In the genomic region with DNA sequence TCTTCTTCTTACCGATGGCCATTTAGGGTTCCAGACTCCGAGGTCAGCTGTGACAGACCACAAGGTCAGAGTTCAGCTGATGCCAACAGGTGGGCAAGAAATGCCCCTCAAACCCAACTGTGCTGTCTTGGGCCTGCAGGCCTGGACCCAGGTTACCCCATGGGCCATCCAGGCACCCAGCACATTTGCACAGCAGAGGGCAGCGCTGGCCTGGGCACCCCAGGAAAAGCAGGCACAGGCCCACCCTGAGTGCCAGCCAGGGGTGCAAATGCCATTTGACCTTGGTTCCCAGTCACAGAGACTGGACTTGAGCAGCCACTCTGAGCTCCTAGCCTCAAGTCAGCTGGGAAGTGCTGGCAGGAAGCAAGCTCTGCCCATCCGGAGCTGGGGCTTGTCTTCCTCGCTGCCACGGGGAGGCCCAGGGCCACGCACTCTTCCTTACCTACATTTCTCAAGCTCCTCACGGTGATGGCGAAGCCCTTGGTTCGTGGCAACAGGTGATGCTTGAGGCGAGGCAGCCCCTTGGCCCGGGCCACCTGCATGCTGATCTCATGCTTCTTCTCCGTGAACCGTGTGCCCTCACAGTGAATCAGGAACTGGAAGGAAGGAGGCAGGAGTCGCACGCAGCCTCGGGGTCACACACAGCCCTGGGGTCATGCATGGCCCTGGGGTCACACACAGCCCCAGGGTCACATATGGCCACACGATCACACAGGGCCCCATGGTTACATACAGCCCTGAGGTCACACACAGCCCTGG, we compare ENCODE assay signal across 10 cellular contexts.
DNase-seq lines count a peak whose midpoint lies in the region; ATAC-seq, FAIRE-seq and TF ChIP-seq lines count a peak whose summit lies in the region.
"Had no signal": no experiment of that assay in that cellular context is flagged by ENCODE, and none has a peak within 500 bp of the region (broad histone marks: within the 10 kb centered on the region; RNA-seq: fewer than 3 reads in every experiment).

No MANE protein-coding gene starts in this region.

- dilution Hi-C loops in keratinocyte (cut with MboI; ENCODE audit: extremely low pct_ligation_motif_present, low sequenced_read_pairs), result no loop called here

- ATAC-seq in activated naive CD8-positive, alpha-beta T cell treated with anti-CD3 and anti-CD28 coated beads, Interleukin-2, amount 50 U/mL, for 24 hours, result peak; percentile 47

- no peaks in the 10 kb centered on the region for H3K79me2 ChIP-seq in keratinocyte (ENCODE audit: control insufficient read depth, insufficient read depth, low read length)

- H3K4me1 Mint-ChIP-seq in activated naive CD8-positive, alpha-beta T cell treated with anti-CD3 and anti-CD28 coated beads, Interleukin-2, amount 50 U/mL, for 24 hours, result no peaks in the 10 kb centered on the region
- H3K4me1 Mint-ChIP-seq: T-cell had no signal

- no peak overlapping the region for H3K4me2 ChIP-seq in keratinocyte (ENCODE audit: control insufficient read depth, extremely low read depth, insufficient read depth, low read depth, low read length)

- H3K27ac ChIP-seq in AG04450 (ENCODE audit: low read depth, low read length) (no peak overlapping the region), keratinocyte (ENCODE audit: control insufficient read depth, insufficient read depth, low read length) (no peak overlapping the region), coronary artery (no peak overlapping the region)

- H3K27me3 ChIP-seq in AG04450 (ENCODE audit: control insufficient read depth, insufficient read depth, low read length) (no peaks in the 10 kb centered on the region), keratinocyte (ENCODE audit: control insufficient read depth, extremely low read depth, insufficient read depth, low read length) (no peaks in the 10 kb centered on the region)

- POLR2A ChIA-PET in AG04450 (lab: Yijun Ruan, JAX), result no interaction called here

- H4K20me1 ChIP-seq in keratinocyte (ENCODE audit: control insufficient read depth, extremely low read depth, insufficient read depth, low read length), result no peaks in the 10 kb centered on the region

- peaks cover 0 to 3% of the 10 kb centered on the region in 2 experiments for H3K36me3 ChIP-seq in keratinocyte (ENCODE audit: control insufficient read depth in 2 of 2, extremely low read depth in 1 of 2, insufficient read depth in 2 of 2, low read length in 2 of 2)

- no peak overlapping the region for H2AFZ ChIP-seq in keratinocyte (ENCODE audit: control insufficient read depth, low read length)

- no peak for FAIRE-seq in keratinocyte (lab: Jason Lieb, UNC)

- H3K9me3 ChIP-seq in AG04450 (ENCODE audit: control insufficient read depth, insufficient read depth, low read length) (peaks cover 3% of the 10 kb centered on the region; the same call in 1 of the 2 replicates), keratinocyte (ENCODE audit: control insufficient read depth, low read depth, low read length) (no peaks in the 10 kb centered on the region)

- peaks cover 4% of the 10 kb centered on the region for H3K9me3 Mint-ChIP-seq in activated naive CD8-positive, alpha-beta T cell treated with anti-CD3 and anti-CD28 coated beads, Interleukin-2, amount 50 U/mL, for 24 hours

- H3K4me1 ChIP-seq in keratinocyte (ENCODE audit: control insufficient read depth, extremely low read depth, insufficient read depth, low read length), result no peaks in the 10 kb centered on the region

- CTCF ChIA-PET in AG04450 (lab: Charles Lee), result interaction anchor here (0.7 to 6.8 kb wide), 11 partner anchors 12 to 223 kb away, joined by 3 to 92 read pairs (median 3); a partner anchor contains a TSS

- no peaks in the 10 kb centered on the region for H3K27me3 Mint-ChIP-seq in activated naive CD8-positive, alpha-beta T cell treated with anti-CD3 and anti-CD28 coated beads, Interleukin-2, amount 50 U/mL, for 24 hours
- H3K27me3 Mint-ChIP-seq: T-cell had no signal

- no peak overlapping the region for H3K4me3 ChIP-seq in AG04450 (ENCODE audit: low read depth, low read length)
- no peak overlapping the region for H3K4me3 ChIP-seq in keratinocyte (ENCODE audit: control insufficient read depth in 2 of 3, extremely low read depth in 1 of 3, insufficient read depth in 2 of 3, low read depth in 1 of 3, low read length in 3 of 3)
- H3K4me3 ChIP-seq in coronary artery, result no peak overlapping the region

- peaks cover 2% of the 10 kb centered on the region for H3K36me3 Mint-ChIP-seq in activated naive CD8-positive, alpha-beta T cell treated with anti-CD3 and anti-CD28 coated beads, Interleukin-2, amount 50 U/mL, for 24 hours (ENCODE audit: low read depth)

- no peak overlapping the region for H3K27ac Mint-ChIP-seq in activated naive CD8-positive, alpha-beta T cell treated with anti-CD3 and anti-CD28 coated beads, Interleukin-2, amount 50 U/mL, for 24 hours
- H3K27ac Mint-ChIP-seq: T-cell had no signal

- no peak overlapping the region for H3K4me3 Mint-ChIP-seq in activated naive CD8-positive, alpha-beta T cell treated with anti-CD3 and anti-CD28 coated beads, Interleukin-2, amount 50 U/mL, for 24 hours
- H3K4me3 Mint-ChIP-seq: T-cell had no signal

- TF ChIP-seq CTCF in AG04450 (IDR thresholded peaks at IDR 0.05; ENCODE audit: low read depth, low read length) (peak; percentile 56), GM20000 (IDR thresholded peaks at IDR 0.05; ENCODE audit: extremely low read depth, missing control alignments) (no peak), keratinocyte (optimal IDR thresholded peaks at IDR 0.05 in 1 of 3, IDR thresholded peaks at IDR 0.05 in 1 of 3, conservative IDR thresholded peaks at IDR 0.05 in 1 of 3; ENCODE audit: extremely low read depth in 1 of 3, insufficient read depth in 2 of 3, low read length in 3 of 3) (peak; percentile 27 to 68 (median 56)), coronary artery (IDR thresholded peaks at IDR 0.05) (no peak)

- no peak for DNase-seq in AG04450 (ENCODE audit: low read depth, low spot score)
- DNase-seq in GM20000 (ENCODE audit: low spot score), result peak; percentile 52
- peak; percentile 11 for DNase-seq in activated naive CD8-positive, alpha-beta T cell treated with anti-CD3 and anti-CD28 coated beads, Interleukin-2, amount 50 U/mL, for 24 hours
- no peak for DNase-seq in keratinocyte (ENCODE audit: low read depth, low spot score)
- DNase-seq in MV-4-11 (lab: John Stamatoyannopoulos, UW), result no peak
- DNase-seq in SIG-M5 (lab: John Stamatoyannopoulos, UW), result no peak
- no peak for DNase-seq in NCI-H2107 treated with DMSO at 0.1 percent for 48 hours (lab: John Stamatoyannopoulos, UW; ENCODE audit: unreplicated experiment)
- DNase-seq in coronary artery (ENCODE audit: low spot score), result no peak
- DNase-seq: GDM1 had no signal

- H3K9ac ChIP-seq in keratinocyte (ENCODE audit: control insufficient read depth, extremely low read depth, insufficient read depth, low read length), result no peak overlapping the region

- no peaks in the 10 kb centered on the region for H3K9me1 ChIP-seq in keratinocyte (ENCODE audit: control insufficient read depth, extremely low read depth, insufficient read depth, low read length)

Comparison
In these comparisons a context has a peak if more than half of its experiments do, and no peak if none do; other contexts are left out.
1. DNase-seq: peak in GM20000 (single experiment) and activated naive CD8-positive, alpha-beta T cell treated with anti-CD3 and anti-CD28 coated beads, Interleukin-2, amount 50 U/mL, for 24 hours (single experiment); none in AG04450 (single experiment), keratinocyte (single experiment), MV-4-11 (single experiment), SIG-M5 (single experiment), NCI-H2107 treated with DMSO at 0.1 percent for 48 hours (single experiment) and coronary artery (single experiment).
2. CTCF ChIP-seq: peak in AG04450 (single experiment) and keratinocyte (3 of 3); none in GM20000 (single experiment) and coronary artery (single experiment).